In genomic region chr18:42113529-42114191, GRCh38 we compare ENCODE assay signal across 1 cellular context.
TF ChIP-seq lines count a peak whose summit lies in the region.

No MANE protein-coding gene starts in this region.

TF ChIP-seq in GM12878, 131 proteins besides CTCF, POLR2A, EP300 and RAD21 (continued from another document):
- no peak for TF ChIP-seq CUX1 (IDR thresholded peaks at IDR 0.05; ENCODE audit: insufficient replicate concordance, low read depth, low read length)
- 0 out of 2 replicates have a peak, but pooled peaks have one; percentile 6 for TF ChIP-seq ZNF687 (IDR thresholded peaks at IDR 0.05)
- no peak for TF ChIP-seq SREBF1 (IDR thresholded peaks at IDR 0.05; ENCODE audit: low read length)
- peak in 1 of 2 experiments; percentile 56; a peak in 2 of 4 replicates for TF ChIP-seq IKZF2 (IDR thresholded peaks at IDR 0.05)
- 0 out of 2 replicates have a peak, but pooled peaks have one; percentile 6 for TF ChIP-seq MLLT1 (IDR thresholded peaks at IDR 0.05)
- TF ChIP-seq ZNF384 (IDR thresholded peaks at IDR 0.05; ENCODE audit: borderline replicate concordance, low read depth, low read length), result peak; percentile 39; the same call in 1 of the 2 replicates
- peak; percentile 38 for TF ChIP-seq RELB (IDR thresholded peaks at IDR 0.05; ENCODE audit: low read depth)
- TF ChIP-seq CREM (IDR thresholded peaks at IDR 0.05; ENCODE audit: low read depth), result no peak
- TF ChIP-seq IKZF1 (conservative IDR thresholded peaks at IDR 0.05), result peak; percentile 22; the same call in 1 of the 2 replicates
